21 cellular contexts compared by ENCODE assay signal in genomic region chr15:31498756-31499155, GRCh38.
"Had no signal": no experiment of that assay in that cellular context is flagged by ENCODE, and none has a peak within 500 bp of the region (broad histone marks: within the 10 kb centered on the region; RNA-seq: fewer than 3 reads in every experiment).

No MANE protein-coding gene starts in this region.

- H3K27me3 ChIP-seq: cardiac muscle cell had no signal

- DNase-seq: activated CD4-positive, alpha-beta T cell treated with anti-CD3 and anti-CD28 coated beads for 48 hours; activated CD4-positive, alpha-beta T cell treated with anti-CD3 and anti-CD28 coated beads, Interleukin-2, amount 50 U/mL, for 4 hours; activated CD4-positive, CD25-positive, alpha-beta regulatory T cell treated with anti-CD3 and anti-CD28 coated beads, Interleukin-2, amount 50 U/mL, for 72 hours; activated effector memory CD4-positive, alpha-beta T cell treated with Interleukin-2 at 50 U/mL for 16 hours; activated naive CD4-positive, alpha-beta T cell; activated T-cell treated with anti-CD3 and anti-CD28 coated beads, Interleukin-2, amount 50 U/mL, for 24 hours; amniotic stem cell; NCI-H1092; NCI-H1417; NCI-H1930; NCI-H2171; NCI-H226; NCI-H526; NCI-H82; SIG-M5; T-helper 17 cell; T-helper 9 cell had no signal

- H3K4me2 ChIP-seq: KMS-11 had no signal

- FAIRE-seq: astrocyte had no signal

- H3K9ac ChIP-seq: KMS-11 had no signal

- H3K4me3 ChIP-seq: cardiac muscle cell had no signal

- H3K36me3 ChIP-seq: cardiac muscle cell had no signal

- H3K27ac ChIP-seq: cardiac muscle cell, KMS-11 had no signal

- ATAC-seq: T-helper 17 cell, WTC11 had no signal
